ENCODE assay signal across 13 cellular contexts in genomic region chr5:56638061-56638621, GRCh38.
DNase-seq lines count a peak whose midpoint lies in the region.
"Had no signal": no experiment of that assay in that cellular context is flagged by ENCODE, and none has a peak within 500 bp of the region (broad histone marks: within the 10 kb centered on the region; RNA-seq: fewer than 3 reads in every experiment).

No MANE protein-coding gene starts in this region.

- H3K9me3 Mint-ChIP-seq in CD8-positive, alpha-beta memory T cell = no peaks in the 10 kb centered on the region
- H3K9me3 Mint-ChIP-seq: activated CD4-positive, alpha-beta memory T cell treated with anti-CD3 and anti-CD28 coated beads for 36 hours had no signal

- peaks cover 0 to 1% (median 0%) of the 10 kb centered on the region in 3 donors for H3K36me3 Mint-ChIP-seq in CD8-positive, alpha-beta memory T cell
- H3K36me3 Mint-ChIP-seq: activated CD4-positive, alpha-beta memory T cell treated with anti-CD3 and anti-CD28 coated beads for 36 hours had no signal

- no peak overlapping the region for H3K9ac ChIP-seq in Karpas-422 (ENCODE audit: low read length)

- peak overlapping the region in 1 of 8 donors; percentile 88 for H3K27ac Mint-ChIP-seq in CD8-positive, alpha-beta memory T cell
- H3K27ac Mint-ChIP-seq: activated CD4-positive, alpha-beta memory T cell treated with anti-CD3 and anti-CD28 coated beads for 36 hours had no signal

- POLR2A ChIA-PET in CD8-positive, alpha-beta memory T cell (lab: Charles Lee) = no interaction called here

- no peaks in the 10 kb centered on the region for H3K9me2 ChIP-seq in Karpas-422 (replicated peaks; ENCODE audit: insufficient read depth, low read length)

- H3K79me2 ChIP-seq in Karpas-422 (ENCODE audit: low read length) = no peaks in the 10 kb centered on the region

- H3K4me1 Mint-ChIP-seq in CD8-positive, alpha-beta memory T cell = no peaks in the 10 kb centered on the region

- no peak overlapping the region for H2AFZ ChIP-seq in Karpas-422 (ENCODE audit: low read length)

- CTCF ChIA-PET in CD8-positive, alpha-beta memory T cell (lab: Charles Lee) = no interaction called here

- H3K27me3 ChIP-seq in Karpas-422 (ENCODE audit: low read length) = no peaks in the 10 kb centered on the region
- H3K27me3 ChIP-seq in CD8-positive, alpha-beta memory T cell (ENCODE audit: insufficient read depth, low read length, poor library complexity, severe bottlenecking) = no peaks in the 10 kb centered on the region
- H3K27me3 ChIP-seq: right atrium auricular region had no signal

- no peak overlapping the region for H3K4me3 Mint-ChIP-seq in CD8-positive, alpha-beta memory T cell
- H3K4me3 Mint-ChIP-seq: activated CD4-positive, alpha-beta memory T cell treated with anti-CD3 and anti-CD28 coated beads for 36 hours had no signal

- peaks cover 14% of the 10 kb centered on the region for H3K4me1 ChIP-seq in Karpas-422 (ENCODE audit: low read length)
- H3K4me1 ChIP-seq in CD8-positive, alpha-beta memory T cell (ENCODE audit: insufficient read depth, low read length) = no peaks in the 10 kb centered on the region
- H3K4me1 ChIP-seq: right atrium auricular region had no signal

- H3K4me2 ChIP-seq in Karpas-422 (ENCODE audit: low read depth, low read length, poor library complexity, severe bottlenecking) = no peak overlapping the region

- DNase-seq in NCI-H2171 treated with DMSO at 0.1 percent for 48 hours (lab: John Stamatoyannopoulos, UW) = peak; percentile 18
- no peak for DNase-seq in NCI-H2171 (lab: John Stamatoyannopoulos, UW)
- DNase-seq in NCI-H748 treated with DMSO at 0.1 percent for 48 hours (lab: John Stamatoyannopoulos, UW) = peak; percentile 96
- DNase-seq in iPS-NIHi11 (ENCODE audit: low spot score) = peak; percentile 35
- peak; percentile 75 for DNase-seq in ureter (ENCODE audit: low spot score)
- no peak for DNase-seq in Karpas-422
- DNase-seq in HUDEP-2 (lab: John Stamatoyannopoulos, UW; ENCODE audit: unreplicated experiment in 76 of 76) = no peak
- DNase-seq in CD8-positive, alpha-beta memory T cell = no peak
- DNase-seq: 8988T; activated CD4-positive, alpha-beta memory T cell treated with anti-CD3 and anti-CD28 coated beads for 36 hours; KG1; left colon had no signal

- H3K27me3 Mint-ChIP-seq in CD8-positive, alpha-beta memory T cell = peaks cover 5 to 41% of the 10 kb centered on the region in 2 donors
- H3K27me3 Mint-ChIP-seq: activated CD4-positive, alpha-beta memory T cell treated with anti-CD3 and anti-CD28 coated beads for 36 hours had no signal

- H3K9me3 ChIP-seq in Karpas-422 (ENCODE audit: low read length) = no peaks in the 10 kb centered on the region
- H3K9me3 ChIP-seq in CD8-positive, alpha-beta memory T cell (ENCODE audit: low read length) = no peaks in the 10 kb centered on the region
- H3K9me3 ChIP-seq: right atrium auricular region had no signal

- no peaks in the 10 kb centered on the region for H4K20me1 ChIP-seq in Karpas-422 (ENCODE audit: insufficient read depth, low read depth, low read length)

- H3K36me3 ChIP-seq in Karpas-422 (ENCODE audit: insufficient read depth, low read length) = no peaks in the 10 kb centered on the region
- no peaks in the 10 kb centered on the region for H3K36me3 ChIP-seq in CD8-positive, alpha-beta memory T cell (ENCODE audit: insufficient read depth, low read length)
- H3K36me3 ChIP-seq: right atrium auricular region had no signal

- H3K4me3 ChIP-seq in Karpas-422 (ENCODE audit: low read length) = no peak overlapping the region
- H3K4me3 ChIP-seq in CD8-positive, alpha-beta memory T cell (ENCODE audit: low read length) = no peak overlapping the region
- H3K4me3 ChIP-seq: right atrium auricular region had no signal

- no peak overlapping the region for H3K27ac ChIP-seq in Karpas-422 (ENCODE audit: low read length)
- no peak overlapping the region for H3K27ac ChIP-seq in CD8-positive, alpha-beta memory T cell (ENCODE audit: low read depth, low read length)
- H3K27ac ChIP-seq: right atrium auricular region had no signal

Comparison
In these comparisons a context has a peak if more than half of its experiments do, and no peak if none do; other contexts are left out.
1. DNase-seq: peak in NCI-H2171 treated with DMSO at 0.1 percent for 48 hours (single experiment), NCI-H748 treated with DMSO at 0.1 percent for 48 hours (single experiment), iPS-NIHi11 (single experiment) and ureter (single experiment); none in NCI-H2171 (single experiment), Karpas-422 (single experiment), HUDEP-2 (0 of 76) and CD8-positive, alpha-beta memory T cell (0 of 5).